20 cellular contexts compared by ENCODE assay signal in genomic region chr5:132101385-132101880, GRCh38.
DNase-seq lines count a peak whose midpoint lies in the region; ATAC-seq and TF ChIP-seq lines count a peak whose summit lies in the region.
"Had no signal": no experiment of that assay in that cellular context is flagged by ENCODE, and none has a peak within 500 bp of the region (broad histone marks: within the 10 kb centered on the region; RNA-seq: fewer than 3 reads in every experiment).

No MANE protein-coding gene starts in this region.

- H3K9me3 ChIP-seq in Loucy (ENCODE audit: insufficient read depth, low read depth, low read length) = no peaks in the 10 kb centered on the region
- no peaks in the 10 kb centered on the region for H3K9me3 ChIP-seq in neutrophil
- H3K9me3 ChIP-seq: tibial nerve had no signal

- peak overlapping the region; percentile 52 for H3K4me3 Mint-ChIP-seq in T-helper 2 cell treated with Interferon-gamma antibody and Interleukin-4, amounts not matched to agents 5 μg/mL and 100 μg/mL, for 36 hours
- peak overlapping the region; percentile 54 for H3K4me3 Mint-ChIP-seq in activated naive CD8-positive, alpha-beta T cell

- peak overlapping the region; percentile 11 for H3K4me2 ChIP-seq in Loucy (ENCODE audit: low read depth, low read length, poor library complexity, severe bottlenecking)

- H3K4me1 ChIP-seq in Loucy (ENCODE audit: insufficient read depth, low read length, poor library complexity, severe bottlenecking) = peaks cover 68% of the 10 kb centered on the region
- peaks cover 27 to 48% of the 10 kb centered on the region in 2 experiments for H3K4me1 ChIP-seq in neutrophil (ENCODE audit: control insufficient read depth in 1 of 2, insufficient read depth in 1 of 2, low read depth in 1 of 2, low read length in 1 of 2)

- H3K27ac ChIP-seq in neutrophil = peak overlapping the region; percentile 72
- H3K27ac ChIP-seq: C4-2B, VCaP had no signal

- H3K4me3 ChIP-seq in Loucy (ENCODE audit: low read length, poor library complexity, severe bottlenecking) (no peak overlapping the region), neutrophil (ENCODE audit: low read depth in 1 of 2, low read length in 1 of 2) (no peak overlapping the region)
- H3K4me3 ChIP-seq: skin epidermis, tibial nerve had no signal

- H3K4me1 Mint-ChIP-seq in T-helper 2 cell treated with Interferon-gamma antibody and Interleukin-4, amounts not matched to agents 5 μg/mL and 100 μg/mL, for 36 hours (ENCODE audit: low read depth) = peaks cover 78% of the 10 kb centered on the region
- peaks cover 79% of the 10 kb centered on the region for H3K4me1 Mint-ChIP-seq in activated naive CD8-positive, alpha-beta T cell (ENCODE audit: low read depth)

- peaks cover 25% of the 10 kb centered on the region for H3K36me3 Mint-ChIP-seq in T-helper 2 cell treated with Interferon-gamma antibody and Interleukin-4, amounts not matched to agents 5 μg/mL and 100 μg/mL, for 36 hours (ENCODE audit: low read depth)
- H3K36me3 Mint-ChIP-seq in activated naive CD8-positive, alpha-beta T cell = no peaks in the 10 kb centered on the region

- no peak for DNase-seq in T-helper 2 cell treated with Interferon-gamma antibody and Interleukin-4, amounts not matched to agents 5 μg/mL and 100 μg/mL, for 36 hours (ENCODE audit: low spot score)
- DNase-seq in T-helper 2 cell = no peak
- no peak for DNase-seq in NCI-H2029 (lab: John Stamatoyannopoulos, UW)
- DNase-seq: 8988T; activated naive CD4-positive, alpha-beta T cell treated with anti-CD3 and anti-CD28 coated beads, Interleukin-2, amount 50 U/mL, for 16 hours; DMS79 treated with DMSO at 0.1 percent for 48 hours; HCEC 1CT; Karpas-422; NCI-H1436; SW 1271 had no signal

- ATAC-seq in GM19455 (IDR thresholded peaks at IDR 0.05; ENCODE audit: unreplicated experiment) (no peak), HG02981 (IDR thresholded peaks at IDR 0.05; ENCODE audit: unreplicated experiment) (no peak)

- no peak overlapping the region for H3K9ac ChIP-seq in Loucy (ENCODE audit: low read depth, low read length, poor library complexity, severe bottlenecking)

- no peaks in the 10 kb centered on the region for H3K9me2 ChIP-seq in Loucy (replicated peaks; ENCODE audit: low read depth, low read length)

- no peaks in the 10 kb centered on the region for H3K27me3 ChIP-seq in Loucy (ENCODE audit: insufficient read depth, low read length, poor library complexity, severe bottlenecking)
- H3K27me3 ChIP-seq in neutrophil = no peaks in the 10 kb centered on the region
- H3K27me3 ChIP-seq: tibial nerve had no signal

- H3K27ac Mint-ChIP-seq in T-helper 2 cell treated with Interferon-gamma antibody and Interleukin-4, amounts not matched to agents 5 μg/mL and 100 μg/mL, for 36 hours = peak overlapping the region; percentile 83
- peak overlapping the region; percentile 90 for H3K27ac Mint-ChIP-seq in activated naive CD8-positive, alpha-beta T cell
- H3K27ac Mint-ChIP-seq: progenitor cell of endocrine pancreas had no signal

- H3K27me3 Mint-ChIP-seq in T-helper 2 cell treated with Interferon-gamma antibody and Interleukin-4, amounts not matched to agents 5 μg/mL and 100 μg/mL, for 36 hours (ENCODE audit: low read depth) = no peaks in the 10 kb centered on the region
- no peaks in the 10 kb centered on the region for H3K27me3 Mint-ChIP-seq in activated naive CD8-positive, alpha-beta T cell

- TF ChIP-seq CTCF in Loucy (conservative IDR thresholded peaks at IDR 0.05; ENCODE audit: low read length) = no peak
- TF ChIP-seq CTCF in neutrophil (IDR thresholded peaks at IDR 0.05) = no peak

- no peaks in the 10 kb centered on the region for H3F3A ChIP-seq in Loucy (ENCODE audit: low read depth)

- no peaks in the 10 kb centered on the region for H3K36me3 ChIP-seq in Loucy (ENCODE audit: insufficient read depth, low read length)
- no peaks in the 10 kb centered on the region for H3K36me3 ChIP-seq in neutrophil
- H3K36me3 ChIP-seq: tibial nerve had no signal

- no peaks in the 10 kb centered on the region for H3K9me3 Mint-ChIP-seq in T-helper 2 cell treated with Interferon-gamma antibody and Interleukin-4, amounts not matched to agents 5 μg/mL and 100 μg/mL, for 36 hours
- H3K9me3 Mint-ChIP-seq in activated naive CD8-positive, alpha-beta T cell (ENCODE audit: low read depth) = no peaks in the 10 kb centered on the region

- H4K20me1 ChIP-seq in Loucy (ENCODE audit: insufficient read depth, low read length, poor library complexity, severe bottlenecking) = no peaks in the 10 kb centered on the region

- no peaks in the 10 kb centered on the region for H3K79me2 ChIP-seq in Loucy (ENCODE audit: insufficient read depth, low read length)

- no peak overlapping the region for H2AFZ ChIP-seq in Loucy (ENCODE audit: low read length)
